In genomic region chr15:59751552-59752413, GRCh38 we compare ENCODE assay signal across 10 cellular contexts.
A peak's percentile ranks its signal among the peaks of the same experiment; 100 is the strongest.
DNase-seq lines count a peak whose midpoint lies in the region; ATAC-seq, FAIRE-seq and TF ChIP-seq lines count a peak whose summit lies in the region.
"Had no signal": no experiment of that assay in that cellular context is flagged by ENCODE, and none has a peak within 500 bp of the region (broad histone marks: within the 10 kb centered on the region; RNA-seq: fewer than 3 reads in every experiment).

No MANE protein-coding gene starts in this region.

- DNase-seq in DMS53 treated with DMSO at 0.1 percent for 48 hours (lab: John Stamatoyannopoulos, UW; ENCODE audit: unreplicated experiment) (peak; percentile 10), HTR-8/SVneo (ENCODE audit: insufficient read length, low spot score) (peak; percentile 29), kidney epithelial cell (ENCODE audit: low read depth) (no peak), NCI-H1048 (lab: John Stamatoyannopoulos, UW) (no peak), DMS153 (lab: John Stamatoyannopoulos, UW) (no peak)
- DNase-seq in activated CD8-positive, alpha-beta T cell treated with anti-CD3 and anti-CD28 coated beads for 36 hours = no peak

- intact Hi-C loops in activated CD8-positive, alpha-beta T cell treated with anti-CD3 and anti-CD28 coated beads for 36 hours (cut with micrococcal nuclease) = loop anchor here (10.0 kb wide), 1 partner anchor 423 kb away; no protein-coding TSS in a partner anchor

- CTCF ChIA-PET in activated CD8-positive, alpha-beta T cell treated with anti-CD3 and anti-CD28 coated beads for 36 hours (lab: Charles Lee) = interaction anchor here (0.7 to 3.0 kb wide), 21 partner anchors 8 to 608 kb away, joined by 3 to 20 read pairs (median 4); no protein-coding TSS in a partner anchor

- peak; percentile 68 for TF ChIP-seq CTCF in activated CD8-positive, alpha-beta T cell treated with anti-CD3 and anti-CD28 coated beads for 36 hours (IDR thresholded peaks at IDR 0.05)
- TF ChIP-seq CTCF in kidney epithelial cell (IDR thresholded peaks at IDR 0.05; ENCODE audit: insufficient read depth, low read length, poor library complexity, severe bottlenecking) = peak; percentile 5

- H3K27ac Mint-ChIP-seq in activated CD8-positive, alpha-beta T cell treated with anti-CD3 and anti-CD28 coated beads for 36 hours = no peak overlapping the region

- peaks cover 7% of the 10 kb centered on the region for H3K4me1 Mint-ChIP-seq in activated CD8-positive, alpha-beta T cell treated with anti-CD3 and anti-CD28 coated beads for 36 hours (ENCODE audit: low read depth)

- H3K27me3 Mint-ChIP-seq in activated CD8-positive, alpha-beta T cell treated with anti-CD3 and anti-CD28 coated beads for 36 hours = peaks cover 2% of the 10 kb centered on the region

- POLR2A ChIA-PET in activated CD8-positive, alpha-beta T cell treated with anti-CD3 and anti-CD28 coated beads for 36 hours (lab: Charles Lee) = interaction anchor here (0.8 kb wide), 1 partner anchor 11 kb away, joined by 3 read pairs; no protein-coding TSS in a partner anchor

- H3K36me3 Mint-ChIP-seq in activated CD8-positive, alpha-beta T cell treated with anti-CD3 and anti-CD28 coated beads for 36 hours (ENCODE audit: low read depth) = no peaks in the 10 kb centered on the region

- no peak overlapping the region for H3K4me3 ChIP-seq in kidney epithelial cell (ENCODE audit: low read depth, low read length)
- H3K4me3 ChIP-seq: prostate gland, thoracic aorta had no signal

- no peaks in the 10 kb centered on the region for H3K27me3 ChIP-seq in kidney epithelial cell (ENCODE audit: control insufficient read depth, insufficient read depth, low read length)

- FAIRE-seq in HTR-8/SVneo (lab: Jason Lieb, UNC) = peak; percentile 76

- ATAC-seq in activated CD8-positive, alpha-beta T cell treated with anti-CD3 and anti-CD28 coated beads for 36 hours = peak; percentile 91
- ATAC-seq in HG02981 (IDR thresholded peaks at IDR 0.05; ENCODE audit: unreplicated experiment) (no peak), HG02970 (IDR thresholded peaks at IDR 0.05; ENCODE audit: low FRiP score, unreplicated experiment) (no peak)

- no peaks in the 10 kb centered on the region for H3K9me3 Mint-ChIP-seq in activated CD8-positive, alpha-beta T cell treated with anti-CD3 and anti-CD28 coated beads for 36 hours

- H3K36me3 ChIP-seq in kidney epithelial cell (ENCODE audit: control insufficient read depth, insufficient read depth, low read length) = no peaks in the 10 kb centered on the region
- H3K36me3 ChIP-seq: prostate gland, thoracic aorta had no signal

- H3K4me3 Mint-ChIP-seq in activated CD8-positive, alpha-beta T cell treated with anti-CD3 and anti-CD28 coated beads for 36 hours = no peak overlapping the region

Comparison
In these comparisons a context has a peak if more than half of its experiments do, and no peak if none do; other contexts are left out.
1. DNase-seq: peak in DMS53 treated with DMSO at 0.1 percent for 48 hours (single experiment) and HTR-8/SVneo (single experiment); none in activated CD8-positive, alpha-beta T cell treated with anti-CD3 and anti-CD28 coated beads for 36 hours (single experiment), kidney epithelial cell (single experiment), NCI-H1048 (single experiment) and DMS153 (single experiment).